Comparison of ENCODE assay signal across 1 cellular context in the genomic region with DNA sequence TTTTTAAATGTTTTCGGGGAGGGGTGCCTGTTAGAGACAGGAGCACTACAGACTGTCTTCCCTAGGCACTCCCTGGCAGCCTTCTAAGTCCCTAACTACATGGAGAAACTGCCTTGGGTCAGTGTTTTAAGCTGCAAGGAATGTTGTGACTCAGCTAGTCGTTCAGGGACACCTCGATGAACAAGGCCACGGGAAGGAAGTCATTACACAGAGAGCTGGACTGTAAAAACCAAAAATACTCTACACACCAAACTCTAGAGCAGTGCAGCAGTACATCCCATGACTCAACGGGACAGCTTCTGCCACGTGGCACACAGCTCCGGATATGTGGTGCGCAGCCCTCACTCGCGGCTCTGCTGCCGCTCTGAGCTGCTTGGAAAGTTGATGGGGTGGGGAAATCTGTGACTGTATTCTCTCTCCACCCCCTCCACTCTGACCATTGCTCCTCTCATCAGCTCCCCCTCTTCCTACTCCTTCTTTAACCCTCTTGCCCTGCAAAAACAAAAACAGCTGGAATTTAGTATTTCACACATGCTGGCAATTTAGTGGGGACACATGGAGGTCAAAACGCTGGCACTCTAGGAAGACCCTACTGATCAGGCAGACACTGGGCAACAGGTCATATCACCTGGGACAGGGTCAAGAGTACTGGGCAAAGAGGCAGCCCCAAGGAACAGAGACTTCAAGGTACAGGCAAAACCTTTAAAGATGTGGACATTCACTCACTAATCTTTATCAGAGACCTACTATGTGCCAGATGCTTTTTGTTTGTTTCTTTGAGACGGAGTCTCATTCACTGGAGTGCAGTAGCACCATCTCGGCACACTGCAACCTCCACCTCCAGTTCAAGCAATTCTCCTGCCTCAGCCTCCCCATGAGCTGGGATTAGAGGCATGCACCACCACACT.
TF ChIP-seq lines count a peak whose summit lies in the region.

No MANE protein-coding gene starts in this region.

TF ChIP-seq in HepG2, 621 proteins besides CTCF, POLR2A, EP300 and RAD21 (continued from another document and continues in another):
- TF ChIP-seq ZNF550 (CRISPR knock-in tag; IDR thresholded peaks at IDR 0.05; ENCODE audit: borderline replicate concordance) (0 out of 2 replicates have a peak, but pooled peaks have one; percentile 40), DMAP1 (CRISPR knock-in tag; IDR thresholded peaks at IDR 0.05) (peak; percentile 83; the same call in 1 of the 2 replicates), ZNF180 (CRISPR knock-in tag; IDR thresholded peaks at IDR 0.05; ENCODE audit: borderline replicate concordance, low read depth) (no peak), MYPOP (CRISPR knock-in tag; IDR thresholded peaks at IDR 0.05) (0 out of 2 replicates have a peak, but pooled peaks have one; percentile 63), ATF6 (CRISPR knock-in tag; conservative IDR thresholded peaks at IDR 0.05) (no peak), ZSCAN25 (CRISPR knock-in tag; IDR thresholded peaks at IDR 0.05) (0 out of 2 replicates have a peak, but pooled peaks have one; percentile 28), KDM5A (IDR thresholded peaks at IDR 0.05; ENCODE audit: borderline replicate concordance, low read length) (no peak), HNRNPL (IDR thresholded peaks at IDR 0.05; ENCODE audit: low read depth, low read length) (no peak), DR1 (CRISPR knock-in tag; IDR thresholded peaks at IDR 0.05) (no peak), IRF1 (CRISPR knock-in tag; IDR thresholded peaks at IDR 0.05; ENCODE audit: low read depth) (0 out of 2 replicates have a peak, but pooled peaks have one; percentile 61), JDP2 (CRISPR knock-in tag; IDR thresholded peaks at IDR 0.05; ENCODE audit: borderline replicate concordance) (no peak), ZNF746 (CRISPR knock-in tag; IDR thresholded peaks at IDR 0.05) (no peak), HIVEP1 (CRISPR knock-in tag; IDR thresholded peaks at IDR 0.05) (no peak), ASH2L (IDR thresholded peaks at IDR 0.05; ENCODE audit: insufficient read length, low read depth, low read length) (no peak), SMAD9 (CRISPR knock-in tag; IDR thresholded peaks at IDR 0.05) (0 out of 2 replicates have a peak, but pooled peaks have one; percentile 38), ZNF597 (CRISPR knock-in tag; IDR thresholded peaks at IDR 0.05) (no peak), ADNP (CRISPR knock-in tag; IDR thresholded peaks at IDR 0.05) (0 out of 2 replicates have a peak, but pooled peaks have one; percentile 20), ZNF672 (CRISPR knock-in tag; IDR thresholded peaks at IDR 0.05) (no peak), HNRNPLL (IDR thresholded peaks at IDR 0.05; ENCODE audit: low read depth, low read length, poor library complexity, severe bottlenecking) (no peak), GTF2F1 (IDR thresholded peaks at IDR 0.05; ENCODE audit: low read length) (no peak), ARID2 (CRISPR knock-in tag; IDR thresholded peaks at IDR 0.05; ENCODE audit: borderline replicate concordance) (no peak), GFI1 (CRISPR knock-in tag; IDR thresholded peaks at IDR 0.05; ENCODE audit: borderline replicate concordance) (no peak), JUND (CRISPR knock-in tag; IDR thresholded peaks at IDR 0.05) (peak; percentile 55; the same call in 1 of the 2 replicates), SALL2 (CRISPR knock-in tag; IDR thresholded peaks at IDR 0.05) (peak; percentile 66; the same call in 1 of the 2 replicates), CENPX (CRISPR knock-in tag; IDR thresholded peaks at IDR 0.05) (no peak), ELF4 (CRISPR knock-in tag; IDR thresholded peaks at IDR 0.05; ENCODE audit: borderline replicate concordance) (no peak), ARID5B (CRISPR knock-in tag; IDR thresholded peaks at IDR 0.05) (peak; percentile 68), ZNF572 (CRISPR knock-in tag; IDR thresholded peaks at IDR 0.05) (no peak), ZBTB21 (CRISPR knock-in tag; IDR thresholded peaks at IDR 0.05) (no peak), HOXA7 (CRISPR knock-in tag; IDR thresholded peaks at IDR 0.05) (no peak)
- TF ChIP-seq, protein P1, sequence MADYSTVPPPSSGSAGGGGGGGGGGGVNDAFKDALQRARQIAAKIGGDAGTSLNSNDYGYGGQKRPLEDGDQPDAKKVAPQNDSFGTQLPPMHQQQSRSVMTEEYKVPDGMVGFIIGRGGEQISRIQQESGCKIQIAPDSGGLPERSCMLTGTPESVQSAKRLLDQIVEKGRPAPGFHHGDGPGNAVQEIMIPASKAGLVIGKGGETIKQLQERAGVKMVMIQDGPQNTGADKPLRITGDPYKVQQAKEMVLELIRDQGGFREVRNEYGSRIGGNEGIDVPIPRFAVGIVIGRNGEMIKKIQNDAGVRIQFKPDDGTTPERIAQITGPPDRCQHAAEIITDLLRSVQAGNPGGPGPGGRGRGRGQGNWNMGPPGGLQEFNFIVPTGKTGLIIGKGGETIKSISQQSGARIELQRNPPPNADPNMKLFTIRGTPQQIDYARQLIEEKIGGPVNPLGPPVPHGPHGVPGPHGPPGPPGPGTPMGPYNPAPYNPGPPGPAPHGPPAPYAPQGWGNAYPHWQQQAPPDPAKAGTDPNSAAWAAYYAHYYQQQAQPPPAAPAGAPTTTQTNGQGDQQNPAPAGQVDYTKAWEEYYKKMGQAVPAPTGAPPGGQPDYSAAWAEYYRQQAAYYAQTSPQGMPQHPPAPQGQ (CRISPR knock-in tag; IDR thresholded peaks at IDR 0.05; ENCODE audit: borderline replicate concordance): no peak
- TF ChIP-seq, protein P2, sequence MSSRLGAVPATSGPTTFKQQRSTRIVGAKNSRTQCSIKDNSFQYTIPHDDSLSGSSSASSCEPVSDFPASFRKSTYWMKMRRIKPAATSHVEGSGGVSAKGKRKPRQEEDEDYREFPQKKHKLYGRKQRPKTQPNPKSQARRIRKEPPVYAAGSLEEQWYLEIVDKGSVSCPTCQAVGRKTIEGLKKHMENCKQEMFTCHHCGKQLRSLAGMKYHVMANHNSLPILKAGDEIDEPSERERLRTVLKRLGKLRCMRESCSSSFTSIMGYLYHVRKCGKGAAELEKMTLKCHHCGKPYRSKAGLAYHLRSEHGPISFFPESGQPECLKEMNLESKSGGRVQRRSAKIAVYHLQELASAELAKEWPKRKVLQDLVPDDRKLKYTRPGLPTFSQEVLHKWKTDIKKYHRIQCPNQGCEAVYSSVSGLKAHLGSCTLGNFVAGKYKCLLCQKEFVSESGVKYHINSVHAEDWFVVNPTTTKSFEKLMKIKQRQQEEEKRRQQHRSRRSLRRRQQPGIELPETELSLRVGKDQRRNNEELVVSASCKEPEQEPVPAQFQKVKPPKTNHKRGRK (CRISPR knock-in tag; IDR thresholded peaks at IDR 0.05): no peak
- TF ChIP-seq, protein P3, sequence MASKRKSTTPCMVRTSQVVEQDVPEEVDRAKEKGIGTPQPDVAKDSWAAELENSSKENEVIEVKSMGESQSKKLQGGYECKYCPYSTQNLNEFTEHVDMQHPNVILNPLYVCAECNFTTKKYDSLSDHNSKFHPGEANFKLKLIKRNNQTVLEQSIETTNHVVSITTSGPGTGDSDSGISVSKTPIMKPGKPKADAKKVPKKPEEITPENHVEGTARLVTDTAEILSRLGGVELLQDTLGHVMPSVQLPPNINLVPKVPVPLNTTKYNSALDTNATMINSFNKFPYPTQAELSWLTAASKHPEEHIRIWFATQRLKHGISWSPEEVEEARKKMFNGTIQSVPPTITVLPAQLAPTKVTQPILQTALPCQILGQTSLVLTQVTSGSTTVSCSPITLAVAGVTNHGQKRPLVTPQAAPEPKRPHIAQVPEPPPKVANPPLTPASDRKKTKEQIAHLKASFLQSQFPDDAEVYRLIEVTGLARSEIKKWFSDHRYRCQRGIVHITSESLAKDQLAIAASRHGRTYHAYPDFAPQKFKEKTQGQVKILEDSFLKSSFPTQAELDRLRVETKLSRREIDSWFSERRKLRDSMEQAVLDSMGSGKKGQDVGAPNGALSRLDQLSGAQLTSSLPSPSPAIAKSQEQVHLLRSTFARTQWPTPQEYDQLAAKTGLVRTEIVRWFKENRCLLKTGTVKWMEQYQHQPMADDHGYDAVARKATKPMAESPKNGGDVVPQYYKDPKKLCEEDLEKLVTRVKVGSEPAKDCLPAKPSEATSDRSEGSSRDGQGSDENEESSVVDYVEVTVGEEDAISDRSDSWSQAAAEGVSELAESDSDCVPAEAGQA (IDR thresholded peaks at IDR 0.05; ENCODE audit: low read depth): peak; percentile 24
- TF ChIP-seq, protein P3 (CRISPR knock-in tag; IDR thresholded peaks at IDR 0.05; ENCODE audit: borderline replicate concordance): no peak
